Comparison of ENCODE assay signal across 9 cellular contexts in genomic region chr12:10749700-10750384, GRCh38. TPM values are rescaled to one million over a fixed set of nuclear protein-coding genes. Genes with fewer than 3 reads are reported as not detected.
DNase-seq lines count a peak whose midpoint lies in the region; ATAC-seq and TF ChIP-seq lines count a peak whose summit lies in the region.
"Had no signal": no experiment of that assay in that cellular context is flagged by ENCODE, and none has a peak within 500 bp of the region (broad histone marks: within the 10 kb centered on the region; RNA-seq: fewer than 3 reads in every experiment).

No MANE protein-coding gene starts in this region.

- peak; percentile 96 for TF ChIP-seq CTCF in liver (IDR thresholded peaks at IDR 0.05; ENCODE audit: low read depth, low read length, missing input control)

- ATAC-seq in GM18909 (IDR thresholded peaks at IDR 0.05; ENCODE audit: poor library complexity, unreplicated experiment) = peak; percentile 93
- ATAC-seq in HG03342 (IDR thresholded peaks at IDR 0.05; ENCODE audit: unreplicated experiment) = peak; percentile 91

- no peak overlapping the region for H3K27ac Mint-ChIP-seq in dendritic cell treated with granulocyte-macrophage colony-stimulating factor and Interleukin-4, amounts not matched to agents 40 ng/mL and 50 ng/mL, for 4 days

- TF ChIP-seq RAD21 in liver (IDR thresholded peaks at IDR 0.05) = peak; percentile 94 to 95

- H3K27me3 ChIP-seq in liver (ENCODE audit: control insufficient read depth in 4 of 4, insufficient read depth in 4 of 4, low read length in 3 of 4) = peaks cover 0 to 3% (median 0%) of the 10 kb centered on the region in 4 donors

- H3K27ac ChIP-seq in liver (ENCODE audit: low read depth in 1 of 2, low read length in 2 of 2) = peak overlapping the region; percentile 52 to 79

- intact Hi-C loops in dendritic cell treated with granulocyte-macrophage colony-stimulating factor and Interleukin-4, amounts not matched to agents 40 ng/mL and 50 ng/mL, for 4 days (cut with micrococcal nuclease) = loop anchor here (1.0 to 5.0 kb wide), 4 partner anchors 33 to 513 kb away; partner anchors contain the start of gene MAGOHB

- H3K4me1 Mint-ChIP-seq in dendritic cell treated with granulocyte-macrophage colony-stimulating factor and Interleukin-4, amounts not matched to agents 40 ng/mL and 50 ng/mL, for 4 days (ENCODE audit: low read depth) = peaks cover 13% of the 10 kb centered on the region

- peak overlapping the region; percentile 45 to 90 for H3K9ac ChIP-seq in liver (ENCODE audit: low read depth in 1 of 2, low read length in 2 of 2)

- peaks cover 0 to 11% (median 0%) of the 10 kb centered on the region in 4 donors for H3K4me1 ChIP-seq in liver (ENCODE audit: control insufficient read depth in 4 of 4, insufficient read depth in 4 of 4, low read length in 3 of 4)

- H3K9me3 ChIP-seq in liver (ENCODE audit: control insufficient read depth in 4 of 4, low read length in 3 of 4) = no peaks in the 10 kb centered on the region

- no peaks in the 10 kb centered on the region for H3K36me3 ChIP-seq in liver (ENCODE audit: control insufficient read depth in 4 of 4, insufficient read depth in 3 of 4, low read depth in 1 of 4, low read length in 3 of 4)

- 5% methylated on average over 17 of the region's 17 CpGs for WGBS in liver

- H3K27me3 Mint-ChIP-seq in dendritic cell treated with granulocyte-macrophage colony-stimulating factor and Interleukin-4, amounts not matched to agents 40 ng/mL and 50 ng/mL, for 4 days = peaks cover 17% of the 10 kb centered on the region

- peaks cover 3% of the 10 kb centered on the region for H3K9me3 Mint-ChIP-seq in dendritic cell treated with granulocyte-macrophage colony-stimulating factor and Interleukin-4, amounts not matched to agents 40 ng/mL and 50 ng/mL, for 4 days

- H3K36me3 Mint-ChIP-seq in dendritic cell treated with granulocyte-macrophage colony-stimulating factor and Interleukin-4, amounts not matched to agents 40 ng/mL and 50 ng/mL, for 4 days (ENCODE audit: low read depth) = no peaks in the 10 kb centered on the region

- peak overlapping the region; percentile 59 for H3K4me3 Mint-ChIP-seq in dendritic cell treated with granulocyte-macrophage colony-stimulating factor and Interleukin-4, amounts not matched to agents 40 ng/mL and 50 ng/mL, for 4 days

- DNase-seq in AG20443 (ENCODE audit: low spot score) = peak; percentile 87
- DNase-seq in NCI-H510A (lab: John Stamatoyannopoulos, UW) = peak; percentile 30
- peak; percentile 77 for DNase-seq in activated CD4-positive, alpha-beta T cell treated with anti-CD3 and anti-CD28 coated beads for 48 hours
- DNase-seq in stimulated activated CD4-positive, alpha-beta T cell treated with anti-CD3 and anti-CD28 coated beads, Interleukin-4, amount 100 ng/mL, for 4 hours = peak; percentile 30 to 67

- H3K4me3 ChIP-seq in liver (ENCODE audit: low read depth in 1 of 3, low read length in 3 of 3) = peak overlapping the region in 2 of 3 donors; percentile 5 to 64

TF ChIP-seq in liver, 16 proteins besides CTCF, POLR2A, EP300 and RAD21:
- TF ChIP-seq REST (IDR thresholded peaks at IDR 0.05) (peak; percentile 59), TAF1 (conservative IDR thresholded peaks at IDR 0.05) (no peak), MAX (IDR thresholded peaks at IDR 0.05) (peak; percentile 53), RXRA (IDR thresholded peaks at IDR 0.05) (peak; percentile 42 to 47), JUND (IDR thresholded peaks at IDR 0.05) (peak; percentile 55 to 96), FOXA1 (IDR thresholded peaks at IDR 0.05) (no peak), HNF4A (conservative IDR thresholded peaks at IDR 0.05) (peak; percentile 12 to 39), YY1 (IDR thresholded peaks at IDR 0.05) (peak; percentile 64), EGR1 (IDR thresholded peaks at IDR 0.05; ENCODE audit: low read depth in 2 of 2) (peak in 1 of 2 donors; percentile 37), ATF3 (IDR thresholded peaks at IDR 0.05) (peak; percentile 69), FOXA2 (IDR thresholded peaks at IDR 0.05) (peak; percentile 61), SP1 (IDR thresholded peaks at IDR 0.05) (peak; percentile 60), GABPA (IDR thresholded peaks at IDR 0.05 in 1 of 2, conservative IDR thresholded peaks at IDR 0.05 in 1 of 2) (peak in 1 of 2 donors; percentile 37), NR2F2 (IDR thresholded peaks at IDR 0.05) (no peak), HNF4G (IDR thresholded peaks at IDR 0.05) (no peak), ZBTB33 (IDR thresholded peaks at IDR 0.05) (peak; percentile 24)

RNA-seq across cellular contexts. Expression of gene YBX3, which starts 26.7 kb away (rescaled TPM):
- 100 to 1,000 TPM in 1 of 2 donors, 1 to 10 TPM in 1; 9.2 to 116 TPM for total RNA-seq in liver
- polyA plus RNA-seq in liver = 10 to 100 TPM in 1 of 2 donors, 1 to 10 TPM in 1; 6.8 to 22.3 TPM

RNA-seq across cellular contexts. Expression of gene TAS2R7, which starts 52.6 kb away (rescaled TPM):
- under 1 TPM in 1 of 2 donors, not detected in 1; 0.42 TPM for total RNA-seq in liver
- not detected for polyA plus RNA-seq in liver
- total RNA-seq: T-helper 2 cell treated with Interferon-gamma antibody and Interleukin-4, amounts not matched to agents 100 ng/mL and 5 ng/mL, for 36 hours had no signal

RNA-seq across cellular contexts. Expression of gene TAS2R8, which starts 57.2 kb away (rescaled TPM):
- under 1 TPM in 1 of 2 donors, not detected in 1; 0.25 TPM for total RNA-seq in liver
- not detected for polyA plus RNA-seq in liver
- total RNA-seq: T-helper 2 cell treated with Interferon-gamma antibody and Interleukin-4, amounts not matched to agents 100 ng/mL and 5 ng/mL, for 36 hours had no signal

Comparison
In these comparisons a context has a peak if more than half of its experiments do, and no peak if none do; other contexts are left out.
1. Peak in every context shown above with its lines: DNase-seq, ATAC-seq, H3K4me3 ChIP-seq and H3K27ac ChIP-seq.
2. DNase-seq: peak in every context shown above with its lines; median percentile 87 in AG20443; 77 in activated CD4-positive, alpha-beta T cell treated with anti-CD3 and anti-CD28 coated beads for 48 hours; 48 in stimulated activated CD4-positive, alpha-beta T cell treated with anti-CD3 and anti-CD28 coated beads, Interleukin-4, amount 100 ng/mL, for 4 hours; 30 in NCI-H510A.